In genomic region chr15:50066202-50066601, GRCh38 we compare ENCODE assay signal across 12 cellular contexts. TPM values are rescaled to one million over a fixed set of nuclear protein-coding genes. Genes with fewer than 3 reads are reported as not detected.
DNase-seq lines count a peak whose midpoint lies in the region; ATAC-seq, FAIRE-seq and TF ChIP-seq lines count a peak whose summit lies in the region.
"Had no signal": no experiment of that assay in that cellular context is flagged by ENCODE, and none has a peak within 500 bp of the region (broad histone marks: within the 10 kb centered on the region; RNA-seq: fewer than 3 reads in every experiment).

No MANE protein-coding gene starts in this region.

- no peaks in the 10 kb centered on the region for H3K4me1 ChIP-seq in foreskin keratinocyte
- H3K4me1 ChIP-seq: gastrocnemius medialis had no signal

- no peaks in the 10 kb centered on the region for H3K27me3 Mint-ChIP-seq in T-helper 2 cell treated with Interferon-gamma antibody and Interleukin-4, amounts not matched to agents 5 μg/mL and 100 μg/mL, for 36 hours (ENCODE audit: low read depth)

- POLR2A ChIA-PET in RWPE1 (lab: Yijun Ruan, JAX; ENCODE audit: low non-redundant PET), result no interaction called here

- peak; percentile 22 to 47 for DNase-seq in AML-193 (lab: John Stamatoyannopoulos, UW)
- peak; percentile 44 for DNase-seq in HCEC 1CT
- peak; percentile 74 for DNase-seq in T-helper 2 cell treated with Interferon-gamma antibody and Interleukin-4, amounts not matched to agents 5 μg/mL and 100 μg/mL, for 36 hours (ENCODE audit: low spot score)
- peak; percentile 19 to 45 for DNase-seq in foreskin keratinocyte
- DNase-seq in RWPE1 (ENCODE audit: low spot score), result no peak
- no peak for DNase-seq in GM19239 (ENCODE audit: insufficient read length, low spot score)
- no peak for DNase-seq in midbrain (lab: John Stamatoyannopoulos, UW)
- DNase-seq: DMS153, gastrocnemius medialis, NCI-H1930 had no signal

- CTCF ChIA-PET in RWPE1 (lab: Yijun Ruan, JAX), result no interaction called here

- peak overlapping the region; percentile 20 for H3K4me3 Mint-ChIP-seq in T-helper 2 cell treated with Interferon-gamma antibody and Interleukin-4, amounts not matched to agents 5 μg/mL and 100 μg/mL, for 36 hours
- H3K4me3 Mint-ChIP-seq: nephron had no signal

- peaks cover 12% of the 10 kb centered on the region for H3K27me3 ChIP-seq in foreskin keratinocyte
- H3K27me3 ChIP-seq: gastrocnemius medialis had no signal

- H3K36me3 Mint-ChIP-seq in T-helper 2 cell treated with Interferon-gamma antibody and Interleukin-4, amounts not matched to agents 5 μg/mL and 100 μg/mL, for 36 hours (ENCODE audit: low read depth), result peaks cover 26% of the 10 kb centered on the region

- TF ChIP-seq CTCF in foreskin keratinocyte (conservative IDR thresholded peaks at IDR 0.05) (no peak), RWPE1 (conservative IDR thresholded peaks at IDR 0.05; ENCODE audit: low read depth) (no peak)

- H3K27ac ChIP-seq in foreskin keratinocyte (no peak overlapping the region), RWPE1 (no peak overlapping the region)
- H3K27ac ChIP-seq: gastrocnemius medialis had no signal

- no peaks in the 10 kb centered on the region for H3K9me3 Mint-ChIP-seq in T-helper 2 cell treated with Interferon-gamma antibody and Interleukin-4, amounts not matched to agents 5 μg/mL and 100 μg/mL, for 36 hours
- H3K9me3 Mint-ChIP-seq: nephron had no signal

- no peak for FAIRE-seq in GM19239 (lab: Jason Lieb, UNC)

- ATAC-seq in foreskin keratinocyte (peak; percentile 94), HG02970 (IDR thresholded peaks at IDR 0.05; ENCODE audit: low FRiP score, unreplicated experiment) (no peak)
- ATAC-seq: gastrocnemius medialis had no signal

- peak overlapping the region; percentile 74 for H3K27ac Mint-ChIP-seq in T-helper 2 cell treated with Interferon-gamma antibody and Interleukin-4, amounts not matched to agents 5 μg/mL and 100 μg/mL, for 36 hours
- H3K27ac Mint-ChIP-seq: nephron had no signal

- peaks cover 44% of the 10 kb centered on the region for H3K4me1 Mint-ChIP-seq in T-helper 2 cell treated with Interferon-gamma antibody and Interleukin-4, amounts not matched to agents 5 μg/mL and 100 μg/mL, for 36 hours (ENCODE audit: low read depth)

RNA-seq across cellular contexts. Expression of gene ATP8B4, which starts 52.8 kb away (rescaled TPM):
- not detected in 2 replicates for total RNA-seq in foreskin keratinocyte
- not detected in 2 replicates for polyA plus RNA-seq in foreskin keratinocyte

Comparison
In these comparisons a context has a peak if more than half of its experiments do, and no peak if none do; other contexts are left out.
1. DNase-seq: peak in AML-193 (2 of 2), HCEC 1CT (single experiment), T-helper 2 cell treated with Interferon-gamma antibody and Interleukin-4, amounts not matched to agents 5 μg/mL and 100 μg/mL, for 36 hours (single experiment) and foreskin keratinocyte (2 of 2); none in RWPE1 (single experiment), GM19239 (single experiment) and midbrain (single experiment).